19 cellular contexts compared by ENCODE assay signal in genomic region chr2:134774074-134774742, GRCh38. TPM values are rescaled to one million over a fixed set of nuclear protein-coding genes. Genes with fewer than 3 reads are reported as not detected.
DNase-seq lines count a peak whose midpoint lies in the region; ATAC-seq and TF ChIP-seq lines count a peak whose summit lies in the region.
"Had no signal": no experiment of that assay in that cellular context is flagged by ENCODE, and none has a peak within 500 bp of the region (broad histone marks: within the 10 kb centered on the region; RNA-seq: fewer than 3 reads in every experiment).

No MANE protein-coding gene starts in this region.

- H3K36me3 ChIP-seq in endodermal cell (ENCODE audit: control insufficient read depth, insufficient read depth, low read length) (no peaks in the 10 kb centered on the region), mesendoderm (ENCODE audit: control insufficient read depth, insufficient read depth, low read length) (no peaks in the 10 kb centered on the region)
- H3K36me3 ChIP-seq: thyroid gland had no signal

- peak; percentile 11 for DNase-seq in EL
- DNase-seq in OCI-M1 (lab: John Stamatoyannopoulos, UW), result peak; percentile 50
- peak; percentile 83 for DNase-seq in endodermal cell
- peak; percentile 96 for DNase-seq in mesendoderm
- DNase-seq in cerebellar cortex (ENCODE audit: low spot score), result no peak
- DNase-seq: activated CD4-positive, alpha-beta T cell treated with anti-CD3 and anti-CD28 coated beads, Interleukin-2, amount 10 ng/mL, durations not matched to agents 24 days and 14 days; activated T-cell treated with anti-CD3 and anti-CD28 coated beads, Interleukin-2, amount 50 U/mL, for 24 hours; DMS79 treated with DMSO at 0.1 percent for 48 hours; naive B cell; NCI-H446 treated with DMSO at 0.1 percent for 48 hours; stimulated activated CD4-positive, alpha-beta T cell treated with anti-CD3 and anti-CD28 coated beads, Interleukin-1b, Interleukin-23, amount 100 ng/mL, for 48 hours; T-helper 1 cell; thyroid gland had no signal

- H3K79me1 ChIP-seq in mesendoderm (ENCODE audit: low read length), result no peaks in the 10 kb centered on the region

- peaks cover 28% of the 10 kb centered on the region for H3K27me3 ChIP-seq in endodermal cell (ENCODE audit: control insufficient read depth, insufficient read depth, low read length, poor library complexity, severe bottlenecking)
- H3K27me3 ChIP-seq in mesendoderm (ENCODE audit: insufficient read depth, low read length, poor library complexity), result no peaks in the 10 kb centered on the region
- H3K27me3 ChIP-seq: dorsolateral prefrontal cortex, thyroid gland had no signal

- H3K9ac ChIP-seq in endodermal cell (ENCODE audit: extremely low read depth, low read length, poor library complexity, severe bottlenecking) (no peak overlapping the region), mesendoderm (ENCODE audit: low read length) (no peak overlapping the region)

- H3K23ac ChIP-seq in mesendoderm (ENCODE audit: low read length), result no peak overlapping the region

- no peaks in the 10 kb centered on the region for H3K36me3 Mint-ChIP-seq in endodermal cell (ENCODE audit: low read depth)
- H3K36me3 Mint-ChIP-seq: naive B cell had no signal

- H3K4me1 ChIP-seq in endodermal cell (ENCODE audit: control insufficient read depth, insufficient read depth, low read length) (peaks cover 30% of the 10 kb centered on the region), mesendoderm (ENCODE audit: control insufficient read depth, low read depth, low read length) (peaks cover 37% of the 10 kb centered on the region)
- H3K4me1 ChIP-seq: thyroid gland had no signal

- TF ChIP-seq CTCF in endodermal cell (conservative IDR thresholded peaks at IDR 0.05), result no peak

- H4K5ac ChIP-seq in mesendoderm (ENCODE audit: low read length), result no peak overlapping the region

- no peaks in the 10 kb centered on the region for H3K9me3 Mint-ChIP-seq in endodermal cell
- H3K9me3 Mint-ChIP-seq: activated T-cell treated with anti-CD3 and anti-CD28 coated beads, Interleukin-2, amount 50 U/mL, for 24 hours; IgD-negative memory B cell; naive B cell had no signal

- WGBS in endodermal cell (ENCODE audit: insufficient coverage in 1 of 2, insufficient read length in 1 of 2), 2 experiments, result 48% methylated on average over 4 to 5 of the region's 5 CpGs
- no CpG with 5 or more reads among the region's 5 CpGs for WGBS in mesendoderm (ENCODE audit: extremely low coverage, insufficient coverage, low lambda C conversion rate)

- H3K18ac ChIP-seq in mesendoderm (ENCODE audit: low read length), result peak overlapping the region; percentile 63

- H2BK5ac ChIP-seq in mesendoderm (ENCODE audit: low read length), result peak overlapping the region; percentile 90

- H3K27me3 Mint-ChIP-seq in endodermal cell (ENCODE audit: insufficient read depth), result peaks cover 28% of the 10 kb centered on the region
- H3K27me3 Mint-ChIP-seq: IgD-negative memory B cell had no signal

- no peak overlapping the region for H3K27ac ChIP-seq in endodermal cell (ENCODE audit: low read depth, low read length)
- H3K27ac ChIP-seq in mesendoderm (ENCODE audit: low read depth, low read length), result peak overlapping the region; percentile 58
- H3K27ac ChIP-seq: thyroid gland had no signal

- H2BK15ac ChIP-seq in mesendoderm (replicated peaks; ENCODE audit: low read depth), result no peak overlapping the region

- H3K4me3 Mint-ChIP-seq in endodermal cell, result no peak overlapping the region
- H3K4me3 Mint-ChIP-seq: activated CD4-positive, alpha-beta T cell treated with anti-CD3 and anti-CD28 coated beads, Interleukin-2, amount 10 ng/mL, durations not matched to agents 24 days and 14 days; activated T-cell treated with anti-CD3 and anti-CD28 coated beads, Interleukin-2, amount 50 U/mL, for 24 hours; IgD-negative memory B cell; naive B cell had no signal

- H4K8ac ChIP-seq in mesendoderm (ENCODE audit: low read depth, low read length), result no peak overlapping the region

- H2BK120ac ChIP-seq in mesendoderm (ENCODE audit: low read depth, low read length), result no peak overlapping the region

- no peak overlapping the region for H2AK5ac ChIP-seq in mesendoderm (ENCODE audit: low read length)

- H3K27ac Mint-ChIP-seq in endodermal cell, result peak overlapping the region; percentile 19
- H3K27ac Mint-ChIP-seq: activated CD4-positive, alpha-beta T cell treated with anti-CD3 and anti-CD28 coated beads, Interleukin-2, amount 10 ng/mL, durations not matched to agents 24 days and 14 days; activated T-cell treated with anti-CD3 and anti-CD28 coated beads, Interleukin-2, amount 50 U/mL, for 24 hours; IgD-negative memory B cell had no signal

- H3K56ac ChIP-seq in mesendoderm (ENCODE audit: low read length), result peak overlapping the region; percentile 69

- peak overlapping the region; percentile 50 for H3K4ac ChIP-seq in mesendoderm (ENCODE audit: low read depth, low read length)

- H3K4me2 ChIP-seq in mesendoderm (ENCODE audit: low read length), result no peak overlapping the region

- H3K79me2 ChIP-seq in mesendoderm (ENCODE audit: control insufficient read depth, insufficient read depth, low read length), result no peaks in the 10 kb centered on the region

- H3K4me3 ChIP-seq in endodermal cell (ENCODE audit: low read length) (no peak overlapping the region), mesendoderm (ENCODE audit: low read length) (no peak overlapping the region)
- H3K4me3 ChIP-seq: dorsolateral prefrontal cortex, thyroid gland had no signal

- H3K9me3 ChIP-seq in endodermal cell (ENCODE audit: control insufficient read depth, low read length), result no peaks in the 10 kb centered on the region
- H3K9me3 ChIP-seq: thyroid gland had no signal

- H3K4me1 Mint-ChIP-seq in endodermal cell, result peaks cover 38% of the 10 kb centered on the region
- H3K4me1 Mint-ChIP-seq: IgD-negative memory B cell had no signal

- ATAC-seq in HG03571 (IDR thresholded peaks at IDR 0.05; ENCODE audit: unreplicated experiment) (no peak), GM18511 (IDR thresholded peaks at IDR 0.05; ENCODE audit: unreplicated experiment) (no peak), HG02840 (IDR thresholded peaks at IDR 0.05; ENCODE audit: low FRiP score, unreplicated experiment) (no peak)

RNA-seq across cellular contexts. Expression of gene TMEM163, which starts 55.4 kb away (rescaled TPM):
- total RNA-seq in endodermal cell, result under 1 TPM in 1 of 2 donors, not detected in 1; 0.24 TPM
- 9.9 TPM for polyA plus RNA-seq in endodermal cell (2013, experiment 1 of 2)
- polyA plus RNA-seq in endodermal cell (2013, experiment 2 of 2), result 7.0 TPM
- polyA plus RNA-seq in mesendoderm (2013, experiment 1 of 2), result 0.25 TPM
- polyA plus RNA-seq in mesendoderm (2013, experiment 2 of 2), result 0.15 TPM
- total RNA-seq: fibroblast of villous mesenchyme had no signal
